In the genomic region with DNA sequence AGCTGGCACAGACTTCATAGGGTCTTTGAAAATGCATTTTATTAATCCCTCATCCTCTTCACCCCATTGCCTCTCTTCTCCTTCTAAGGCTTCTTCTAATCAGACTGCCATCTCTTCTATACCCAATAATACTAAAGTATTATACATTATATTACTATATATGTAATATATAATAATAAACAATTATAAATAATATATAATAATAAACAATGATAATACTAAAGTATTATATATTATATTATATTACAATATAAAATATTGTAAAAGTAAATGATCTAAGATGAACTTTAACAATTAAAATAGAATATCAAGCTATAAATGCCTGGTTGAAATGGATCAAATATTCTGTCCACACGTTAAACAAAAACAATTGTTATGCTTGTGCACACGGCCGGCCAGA, we compare ENCODE assay signal across 29 cellular contexts. TPM values are rescaled to one million over a fixed set of nuclear protein-coding genes. Genes with fewer than 3 reads are reported as not detected.
DNase-seq lines count a peak whose midpoint lies in the region; ATAC-seq, FAIRE-seq and TF ChIP-seq lines count a peak whose summit lies in the region.
"Had no signal": no experiment of that assay in that cellular context is flagged by ENCODE, and none has a peak within 500 bp of the region (broad histone marks: within the 10 kb centered on the region; RNA-seq: fewer than 3 reads in every experiment).

No MANE protein-coding gene starts in this region.

- peaks cover 8% of the 10 kb centered on the region for H3K27me3 ChIP-seq in foreskin keratinocyte
- H3K27me3 ChIP-seq: BE2C, BLaER1 had no signal

- peaks cover 8 to 15% of the 10 kb centered on the region in 2 donors for H3K27me3 Mint-ChIP-seq in T-cell

- DNase-seq in frontal cortex (ENCODE audit: low spot score in 2 of 2) (no peak), posterior cingulate gyrus (no peak), T-cell (no peak), foreskin keratinocyte (no peak), HT-29 (ENCODE audit: low spot score) (no peak)
- DNase-seq: ACHN; BE2C; C1 segment of cervical spinal cord; CD4-positive, alpha-beta memory T cell; CD4-positive, CD25-positive, alpha-beta regulatory T cell; CD8-positive, alpha-beta memory T cell; COR-L47; DMS 273 treated with DMSO at 0.1 percent for 48 hours; DMS153; DMS53; DMS79 treated with DMSO at 0.1 percent for 48 hours; GDM1 had no signal

- peaks cover 23 to 35% (median 31%) of the 10 kb centered on the region in 3 donors for H3K9me3 Mint-ChIP-seq in T-cell

- CTCF ChIA-PET in T-cell (lab: Charles Lee) = no interaction called here

- H3K36me3 Mint-ChIP-seq in T-cell = no peaks in the 10 kb centered on the region
- H3K36me3 Mint-ChIP-seq: CD14-positive monocyte; CD4-positive, CD25-positive, alpha-beta regulatory T cell had no signal

- H3K27ac Mint-ChIP-seq in T-cell = no peak overlapping the region
- H3K27ac Mint-ChIP-seq: CD14-positive monocyte; CD4-positive, alpha-beta memory T cell; CD4-positive, CD25-positive, alpha-beta regulatory T cell; CD8-positive, alpha-beta memory T cell had no signal

- no peak for ATAC-seq in T-cell (replicated peaks in 1 of 4)
- no peak for ATAC-seq in foreskin keratinocyte
- ATAC-seq: GM12878 had no signal

- H3K4me1 ChIP-seq in foreskin keratinocyte = no peaks in the 10 kb centered on the region
- H3K4me1 ChIP-seq: BE2C, BLaER1 had no signal

- FAIRE-seq in A204.1 (lab: Jason Lieb, UNC) (peak; percentile 83), TTC549 (lab: Jason Lieb, UNC) (peak; percentile 65), colon (lab: Jason Lieb, UNC) (peak; percentile 73), frontal cortex (lab: Jason Lieb, UNC) (peak; percentile 74)
- FAIRE-seq: GM12878, GM12892, GM18507 had no signal

- H3K27ac ChIP-seq in foreskin keratinocyte = no peak overlapping the region
- H3K27ac ChIP-seq: 22Rv1, BLaER1 had no signal

- POLR2A ChIA-PET in T-cell (lab: Charles Lee) = no interaction called here

- no peaks in the 10 kb centered on the region for H3K4me1 Mint-ChIP-seq in T-cell
- H3K4me1 Mint-ChIP-seq: CD14-positive monocyte; CD4-positive, alpha-beta memory T cell; CD4-positive, CD25-positive, alpha-beta regulatory T cell; CD8-positive, alpha-beta memory T cell had no signal

- TF ChIP-seq CTCF in foreskin keratinocyte (conservative IDR thresholded peaks at IDR 0.05) = no peak

- intact Hi-C loops in posterior cingulate gyrus (cut with DNase I) = no loop called here

- no peak overlapping the region for H3K4me3 Mint-ChIP-seq in T-cell
- H3K4me3 Mint-ChIP-seq: CD14-positive monocyte; CD4-positive, alpha-beta memory T cell; CD4-positive, CD25-positive, alpha-beta regulatory T cell; CD8-positive, alpha-beta memory T cell had no signal

RNA-seq across cellular contexts. Expression of a gene that starts 13.0 kb away (rescaled TPM):
- total RNA-seq in frontal cortex (not detected), T-cell (not detected), foreskin keratinocyte (not detected in 2 replicates)
- polyA plus RNA-seq in foreskin keratinocyte = not detected in 2 replicates
- not detected in 2 replicates for total RNA-seq in HT-29 (2014; rRNA removed; shearing (Covaris generic))
- total RNA-seq: A172; A673; CD4-positive, alpha-beta memory T cell; CD4-positive, CD25-positive, alpha-beta regulatory T cell; CD8-positive, alpha-beta memory T cell; GM12878 had no signal
- polyA plus RNA-seq: AG04450; CD14-positive monocyte; CD4-positive, alpha-beta memory T cell; CD4-positive, CD25-positive, alpha-beta regulatory T cell; CD8-positive, alpha-beta memory T cell; GM12878 had no signal

RNA-seq across cellular contexts. Expression of a gene that starts 20.5 kb away (rescaled TPM):
- total RNA-seq in frontal cortex (not detected), T-cell (not detected), foreskin keratinocyte (not detected in 2 replicates)
- not detected in 2 replicates for polyA plus RNA-seq in foreskin keratinocyte
- not detected in 2 replicates for total RNA-seq in HT-29 (2014; rRNA removed; shearing (Covaris generic))
- total RNA-seq: A172; A673; CD4-positive, alpha-beta memory T cell; CD4-positive, CD25-positive, alpha-beta regulatory T cell; CD8-positive, alpha-beta memory T cell; GM12878 had no signal
- polyA plus RNA-seq: AG04450; CD14-positive monocyte; CD4-positive, alpha-beta memory T cell; CD4-positive, CD25-positive, alpha-beta regulatory T cell; CD8-positive, alpha-beta memory T cell had no signal

RNA-seq across cellular contexts. Expression of a gene that starts 31.5 kb away (rescaled TPM):
- total RNA-seq in frontal cortex (not detected), T-cell (not detected), foreskin keratinocyte (not detected in 2 replicates)
- not detected in 2 replicates for polyA plus RNA-seq in foreskin keratinocyte
- not detected in 2 replicates for total RNA-seq in HT-29 (2014; rRNA removed; shearing (Covaris generic))
- total RNA-seq: A172; A673; CD4-positive, alpha-beta memory T cell; CD4-positive, CD25-positive, alpha-beta regulatory T cell; CD8-positive, alpha-beta memory T cell; GM12878 had no signal
- polyA plus RNA-seq: AG04450; CD14-positive monocyte; CD4-positive, alpha-beta memory T cell; CD4-positive, CD25-positive, alpha-beta regulatory T cell; CD8-positive, alpha-beta memory T cell; GM12878 had no signal

RNA-seq across cellular contexts. Expression of a gene that starts 48.5 kb away (rescaled TPM):
- total RNA-seq in frontal cortex = not detected
- total RNA-seq in T-cell = not detected
- total RNA-seq in foreskin keratinocyte = not detected in 2 replicates
- polyA plus RNA-seq in foreskin keratinocyte = not detected in 2 replicates
- total RNA-seq in HT-29 (2014; rRNA removed; shearing (Covaris generic)) = not detected in 2 replicates
- total RNA-seq: A172; A673; CD4-positive, alpha-beta memory T cell; CD4-positive, CD25-positive, alpha-beta regulatory T cell; CD8-positive, alpha-beta memory T cell; GM12878 had no signal
- polyA plus RNA-seq: AG04450; CD14-positive monocyte; CD4-positive, alpha-beta memory T cell; CD4-positive, CD25-positive, alpha-beta regulatory T cell; CD8-positive, alpha-beta memory T cell; GM12878 had no signal
